Comparison of ENCODE assay signal across 7 cellular contexts in genomic region chr19:9791552-9792181, GRCh38. TPM values are rescaled to one million over a fixed set of nuclear protein-coding genes. Genes with fewer than 3 reads are reported as not detected.
DNase-seq lines count a peak whose midpoint lies in the region; ATAC-seq and TF ChIP-seq lines count a peak whose summit lies in the region.

No MANE protein-coding gene starts in this region.

- H3K27me3 ChIP-seq in Peyer's patch, result no peaks in the 10 kb centered on the region

- no peaks in the 10 kb centered on the region for H3K36me3 ChIP-seq in Peyer's patch

- H3K4me3 Mint-ChIP-seq in IgD-negative memory B cell, result peak overlapping the region; percentile 83 to 93 (median 92)

- TF ChIP-seq POLR2A in GM18505 (IDR thresholded peaks at IDR 0.05; ENCODE audit: borderline replicate concordance, extremely low read depth, insufficient read depth, insufficient read length), result no peak
- peak; percentile 8 to 80 for TF ChIP-seq POLR2A in Peyer's patch (IDR thresholded peaks at IDR 0.05)

- DNase-seq in Peyer's patch (peak; percentile 97 to 98 (median 98)), fibroblast of gingiva (ENCODE audit: low read depth) (peak; percentile 96), myocyte (ENCODE audit: low read depth) (peak; percentile 93)
- DNase-seq in activated T-helper 1 cell treated with anti-CD3 and anti-CD28 coated beads, Interleukin-2, amount 50 U/mL, for 16 hours (ENCODE audit: low read depth in 1 of 2, low spot score in 1 of 2), result peak; percentile 86 to 91
- peak; percentile 97 for DNase-seq in stimulated activated CD8-positive, alpha-beta memory T cell treated with anti-CD3 and anti-CD28 coated beads, Interleukin-4, amount 100 ng/mL, for 48 hours

- peaks cover 0 to 5% (median 3%) of the 10 kb centered on the region in 3 donors for H3K9me3 Mint-ChIP-seq in IgD-negative memory B cell

- TF ChIP-seq CTCF in Peyer's patch (IDR thresholded peaks at IDR 0.05), result no peak

- peaks cover 0 to 15% (median 1%) of the 10 kb centered on the region in 4 donors for H3K4me1 ChIP-seq in Peyer's patch

- ATAC-seq in GM18505 (IDR thresholded peaks at IDR 0.05; ENCODE audit: unreplicated experiment), result peak; percentile 45

- H3K36me3 Mint-ChIP-seq in IgD-negative memory B cell, result no peaks in the 10 kb centered on the region

- peak overlapping the region; percentile 68 to 92 (median 71) for H3K4me3 ChIP-seq in Peyer's patch

- H3K9me3 ChIP-seq in Peyer's patch, result no peaks in the 10 kb centered on the region

- H3K4me1 Mint-ChIP-seq in IgD-negative memory B cell, result peaks cover 12 to 19% (median 18%) of the 10 kb centered on the region in 3 donors

- no peaks in the 10 kb centered on the region for H3K27me3 Mint-ChIP-seq in IgD-negative memory B cell

- H3K27ac ChIP-seq in Peyer's patch, result peak overlapping the region; percentile 89 to 99 (median 92)

- peak overlapping the region in 2 of 3 donors; percentile 74 to 87 for H3K27ac Mint-ChIP-seq in IgD-negative memory B cell

RNA-seq across cellular contexts. Expression of gene ZNF846, which starts 23.1 kb away (rescaled TPM):
- 6.3 TPM for polyA plus RNA-seq in IgD-negative memory B cell
- 10 to 100 TPM in 3 of 4 donors, 1 to 10 TPM in 1; 6.8 to 20.6 (median 14.8) TPM for total RNA-seq in Peyer's patch
- 6.5 and 8.8 TPM in 2 replicates for total RNA-seq in myocyte
- polyA plus RNA-seq in myocyte (2012), result 6.4 TPM

RNA-seq across cellular contexts. Expression of gene FBXL12, which starts 27.2 kb away (rescaled TPM):
- polyA plus RNA-seq in IgD-negative memory B cell, result 10.4 TPM
- 10 to 100 TPM; 39.8 to 87.9 (median 70.8) TPM for total RNA-seq in Peyer's patch
- 21.1 and 25.4 TPM in 2 replicates for total RNA-seq in myocyte
- 24.4 TPM for polyA plus RNA-seq in myocyte (2012)

RNA-seq across cellular contexts. Expression of gene UBL5, which starts 36.1 kb away (rescaled TPM):
- polyA plus RNA-seq in IgD-negative memory B cell, result 592 TPM
- total RNA-seq in Peyer's patch (100 to 1,000 TPM; 177 to 258 (median 207) TPM), myocyte (417 and 480 TPM in 2 replicates)
- polyA plus RNA-seq in myocyte (2012), result 805 TPM

RNA-seq across cellular contexts. Expression of gene PIN1, which starts 43.5 kb away (rescaled TPM):
- polyA plus RNA-seq in IgD-negative memory B cell, result 77.4 TPM
- 10 to 100 TPM; 35.7 to 89.1 (median 61.1) TPM for total RNA-seq in Peyer's patch
- 156 and 167 TPM in 2 replicates for total RNA-seq in myocyte
- 99.7 TPM for polyA plus RNA-seq in myocyte (2012)

Comparison
In these comparisons a context has a peak if more than half of its experiments do, and no peak if none do; other contexts are left out.
1. Peak in every context shown above with its lines: DNase-seq, ATAC-seq, H3K4me3 ChIP-seq and H3K27ac ChIP-seq.